Comparison of ENCODE assay signal across 8 cellular contexts in the genomic region with DNA sequence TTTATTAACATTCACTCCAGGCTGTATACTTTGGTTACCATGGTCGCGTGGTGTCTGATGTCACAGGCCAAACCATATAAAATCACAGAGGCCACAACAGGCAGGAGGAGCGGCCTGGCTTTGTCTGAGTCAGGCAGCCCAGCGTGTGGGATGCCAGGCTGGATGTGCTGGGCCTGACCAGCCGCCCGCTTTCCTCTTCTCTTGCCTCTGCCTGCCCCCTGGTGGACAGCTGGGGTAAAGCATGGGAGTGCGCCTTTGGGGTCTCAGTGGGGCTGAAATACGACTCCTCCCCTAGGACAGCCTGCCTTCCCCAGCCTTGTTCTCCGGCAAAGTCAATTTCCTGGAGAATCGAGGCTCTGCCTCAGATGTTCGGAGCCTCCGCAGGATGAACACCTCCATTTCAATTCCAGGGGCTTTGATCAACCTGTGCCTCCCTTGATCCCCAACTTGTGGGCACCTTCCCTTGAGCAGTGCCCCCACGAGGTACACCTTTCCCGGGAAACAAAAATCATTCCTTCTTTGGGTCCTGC.
A peak's percentile ranks its signal among the peaks of the same experiment; 100 is the strongest.
DNase-seq lines count a peak whose midpoint lies in the region; ATAC-seq and TF ChIP-seq lines count a peak whose summit lies in the region.

No MANE protein-coding gene starts in this region.

- peak overlapping the region; percentile 34 to 75 for H3K27ac ChIP-seq in prostate gland
- peak overlapping the region; percentile 56 for H3K27ac ChIP-seq in vagina

- no peaks in the 10 kb centered on the region for H3K36me3 ChIP-seq in prostate gland
- H3K36me3 ChIP-seq in vagina = no peaks in the 10 kb centered on the region

- TF ChIP-seq CTCF in NB4 (IDR thresholded peaks at IDR 0.05; ENCODE audit: low read depth, low read length) (peak; percentile 90), prostate gland (IDR thresholded peaks at IDR 0.05) (peak; percentile 97 to 99 (median 98)), vagina (IDR thresholded peaks at IDR 0.05) (peak; percentile 93 to 98 (median 95))

- H3K4me1 ChIP-seq in prostate gland (replicated peaks) = peaks cover 6% of the 10 kb centered on the region
- H3K4me1 ChIP-seq in vagina = peaks cover 20% of the 10 kb centered on the region

- no peaks in the 10 kb centered on the region for H3K9me3 ChIP-seq in prostate gland
- H3K9me3 ChIP-seq in vagina = no peaks in the 10 kb centered on the region

- H3K4me3 ChIP-seq in NB4 (ENCODE audit: low read depth, low read length) = no peak overlapping the region
- no peak overlapping the region for H3K4me3 ChIP-seq in prostate gland
- H3K4me3 ChIP-seq in vagina = no peak overlapping the region

- DNase-seq in ELR (ENCODE audit: low read depth) = peak; percentile 98
- DNase-seq in HCEC 1CT = peak; percentile 93
- DNase-seq in NB4 (ENCODE audit: low read depth) = peak; percentile 82
- peak; percentile 79 for DNase-seq in activated effector memory CD4-positive, alpha-beta T cell treated with Interleukin-2 at 50 U/mL for 16 hours
- peak; percentile 95 for DNase-seq in Right ventricle myocardium inferior (ENCODE audit: missing footprints)
- peak; percentile 87 for DNase-seq in prostate gland (ENCODE audit: low spot score)
- peak in 1 of 2 donors; percentile 90 for DNase-seq in vagina (ENCODE audit: extremely low spot score in 2 of 2)
- DNase-seq in NCI-H446 treated with DMSO at 0.1 percent for 48 hours (lab: John Stamatoyannopoulos, UW) = no peak

- H3K27me3 ChIP-seq in prostate gland (replicated peaks; ENCODE audit: insufficient read depth) (no peaks in the 10 kb centered on the region), vagina (no peaks in the 10 kb centered on the region)

- intact Hi-C loops in Right ventricle myocardium inferior (cut with DNase I) (loop anchor here (2.0 to 10.0 kb wide), 2 partner anchors 407 to 1573 kb away; partner anchors contain the start of gene TIPARP), prostate gland (cut with DNase I) (loop anchor here (5.0 kb wide), 2 partner anchors 254 to 929 kb away; partner anchors contain the start of gene LEKR1), vagina (cut with DNase I) (loop anchor here (10.0 kb wide), 1 partner anchor 547 kb away; no protein-coding TSS in a partner anchor)

- no peak for TF ChIP-seq POLR2A in NB4 (IDR thresholded peaks at IDR 0.05; ENCODE audit: extremely low read depth, insufficient read length)
- TF ChIP-seq POLR2A in prostate gland (IDR thresholded peaks at IDR 0.05) = peak; percentile 70
- TF ChIP-seq POLR2A in vagina (IDR thresholded peaks at IDR 0.05) = no peak

- 9% methylated on average over 14 of the region's 14 CpGs for WGBS in prostate gland

- peak; percentile 84 for ATAC-seq in Right ventricle myocardium inferior
